9 cellular contexts compared by ENCODE assay signal in genomic region chr4:3037957-3038451, GRCh38. TPM values are rescaled to one million over a fixed set of nuclear protein-coding genes. Genes with fewer than 3 reads are reported as not detected.
DNase-seq lines count a peak whose midpoint lies in the region; ATAC-seq and TF ChIP-seq lines count a peak whose summit lies in the region.
"Had no signal": no experiment of that assay in that cellular context is flagged by ENCODE, and none has a peak within 500 bp of the region (broad histone marks: within the 10 kb centered on the region; RNA-seq: fewer than 3 reads in every experiment).

No MANE protein-coding gene starts in this region.

- no peak for TF ChIP-seq POLR2A in gastroesophageal sphincter (IDR thresholded peaks at IDR 0.05)

- H3K9me3 ChIP-seq in gastroesophageal sphincter = no peaks in the 10 kb centered on the region

- peaks cover 39 to 41% (median 39%) of the 10 kb centered on the region in 3 donors for H3K4me1 Mint-ChIP-seq in T-cell
- H3K4me1 Mint-ChIP-seq in stimulated activated memory B cell treated with anti-CD40 and anti-IgM and Interleukin-4, amounts not matched to agents 10 μg/mL and 1 μg/mL and 100 μg/mL, for 72 hours = peaks cover 63% of the 10 kb centered on the region

- CTCF ChIA-PET in T-cell (lab: Charles Lee) = interaction anchor here (0.5 to 1.1 kb wide), 4 partner anchors 24 to 440 kb away, joined by 3 to 4 read pairs (median 4); no protein-coding TSS in a partner anchor

- no peak for TF ChIP-seq EP300 in gastroesophageal sphincter (IDR thresholded peaks at IDR 0.05)

- POLR2A ChIA-PET in T-cell (lab: Charles Lee) = no interaction called here

- H3K4me3 ChIP-seq in gastroesophageal sphincter = peak overlapping the region; percentile 10 to 35

- no peak overlapping the region for H3K27ac ChIP-seq in gastroesophageal sphincter
- H3K27ac ChIP-seq: parathyroid adenoma had no signal

- peaks cover 0 to 7% of the 10 kb centered on the region in 2 donors for H3K27me3 Mint-ChIP-seq in T-cell
- no peaks in the 10 kb centered on the region for H3K27me3 Mint-ChIP-seq in stimulated activated memory B cell treated with anti-CD40 and anti-IgM and Interleukin-4, amounts not matched to agents 10 μg/mL and 1 μg/mL and 100 μg/mL, for 72 hours

- ATAC-seq in T-cell (replicated peaks in 1 of 4) (no peak), gastroesophageal sphincter (no peak), HG03025 (IDR thresholded peaks at IDR 0.05; ENCODE audit: low FRiP score, unreplicated experiment) (no peak), GM18907 (IDR thresholded peaks at IDR 0.05; ENCODE audit: unreplicated experiment) (no peak)
- ATAC-seq in stimulated activated memory B cell treated with anti-CD40 and anti-IgM and Interleukin-4, amounts not matched to agents 10 μg/mL and 1 μg/mL and 100 μg/mL, for 72 hours = no peak

- H3K27ac Mint-ChIP-seq in T-cell = peak overlapping the region; percentile 3 to 55
- H3K27ac Mint-ChIP-seq in stimulated activated memory B cell treated with anti-CD40 and anti-IgM and Interleukin-4, amounts not matched to agents 10 μg/mL and 1 μg/mL and 100 μg/mL, for 72 hours = peak overlapping the region; percentile 84

- no peaks in the 10 kb centered on the region for H3K36me3 Mint-ChIP-seq in T-cell
- H3K36me3 Mint-ChIP-seq in stimulated activated memory B cell treated with anti-CD40 and anti-IgM and Interleukin-4, amounts not matched to agents 10 μg/mL and 1 μg/mL and 100 μg/mL, for 72 hours = peaks cover 5% of the 10 kb centered on the region

- 10 to 25% methylated on average over 2 to 6 of the region's 6 CpGs for WGBS in gastroesophageal sphincter (ENCODE audit: low coverage in 1 of 2), 2 donors

- H3K4me3 Mint-ChIP-seq in T-cell = peak overlapping the region; percentile 51 to 85 (median 65)
- H3K4me3 Mint-ChIP-seq in stimulated activated memory B cell treated with anti-CD40 and anti-IgM and Interleukin-4, amounts not matched to agents 10 μg/mL and 1 μg/mL and 100 μg/mL, for 72 hours = peak overlapping the region; percentile 70

- no peak for TF ChIP-seq CTCF in gastroesophageal sphincter (IDR thresholded peaks at IDR 0.05)

- peaks cover 13% of the 10 kb centered on the region for H3K27me3 ChIP-seq in gastroesophageal sphincter

- no peaks in the 10 kb centered on the region for H3K36me3 ChIP-seq in gastroesophageal sphincter

- peaks cover 0 to 40% (median 5%) of the 10 kb centered on the region in 3 donors for H3K4me1 ChIP-seq in gastroesophageal sphincter
- H3K4me1 ChIP-seq: parathyroid adenoma had no signal

- H3K9me3 Mint-ChIP-seq in T-cell = no peaks in the 10 kb centered on the region
- H3K9me3 Mint-ChIP-seq in stimulated activated memory B cell treated with anti-CD40 and anti-IgM and Interleukin-4, amounts not matched to agents 10 μg/mL and 1 μg/mL and 100 μg/mL, for 72 hours = no peaks in the 10 kb centered on the region

- DNase-seq in NCI-H748 (lab: John Stamatoyannopoulos, UW; ENCODE audit: unreplicated experiment) = peak; percentile 6
- DNase-seq in NCI-H748 treated with DMSO at 0.1 percent for 48 hours (lab: John Stamatoyannopoulos, UW) = no peak
- peak in 1 of 34 experiments; percentile 15 for DNase-seq in T-cell
- no peak for DNase-seq in DMS153 treated with DMSO at 0.1 percent for 48 hours (lab: John Stamatoyannopoulos, UW; ENCODE audit: unreplicated experiment)

RNA-seq across cellular contexts. Expression of gene HTT-AS, which starts 36.3 kb away (rescaled TPM):
- total RNA-seq in T-cell (not detected), gastroesophageal sphincter (not detected)

RNA-seq across cellular contexts. Expression of gene HTT, which starts 36.5 kb away (rescaled TPM):
- total RNA-seq in T-cell = 10 to 100 TPM; 60.3 to 97.1 (median 71.4) TPM
- total RNA-seq in gastroesophageal sphincter = 10 to 100 TPM; 31.1 to 48.6 (median 43.0) TPM
